8 cellular contexts compared by ENCODE assay signal in the genomic region with DNA sequence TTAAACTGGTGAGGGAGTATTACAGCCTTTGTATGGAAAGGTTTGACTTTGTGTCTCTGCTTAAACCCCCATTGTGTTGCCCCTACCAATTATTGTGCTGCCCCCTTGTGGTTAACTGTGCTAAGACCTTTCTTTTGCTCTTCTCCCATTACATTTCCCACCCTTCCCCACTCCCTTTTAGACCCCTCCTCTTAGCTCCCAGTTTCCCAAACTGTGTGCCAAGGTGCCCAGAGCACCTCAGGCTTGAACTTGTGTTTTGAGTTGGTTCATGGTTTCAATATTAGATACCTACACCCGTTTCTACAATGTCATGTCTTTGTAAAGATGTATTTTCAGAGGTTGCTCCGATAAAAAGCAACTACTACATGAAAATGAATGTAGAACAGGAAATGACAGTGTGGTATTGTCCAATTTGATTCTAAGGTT. TPM values are rescaled to one million over a fixed set of nuclear protein-coding genes. Genes with fewer than 3 reads are reported as not detected.
DNase-seq lines count a peak whose midpoint lies in the region; ATAC-seq and TF ChIP-seq lines count a peak whose summit lies in the region.

No MANE protein-coding gene starts in this region.

- no peaks in the 10 kb centered on the region for H3K27me3 Mint-ChIP-seq in T-helper 2 cell treated with Interferon-gamma antibody and Interleukin-4, amounts not matched to agents 5 μg/mL and 100 μg/mL, for 36 hours (ENCODE audit: low read depth)
- no peaks in the 10 kb centered on the region for H3K27me3 Mint-ChIP-seq in MCF 10A (ENCODE audit: insufficient read depth, unreplicated experiment)

- H3K4me3 Mint-ChIP-seq in T-helper 2 cell treated with Interferon-gamma antibody and Interleukin-4, amounts not matched to agents 5 μg/mL and 100 μg/mL, for 36 hours: no peak overlapping the region
- no peak overlapping the region for H3K4me3 Mint-ChIP-seq in MCF 10A (ENCODE audit: unreplicated experiment)
- no peak overlapping the region for H3K4me3 Mint-ChIP-seq in stimulated activated effector memory CD8-positive, alpha-beta T cell treated with anti-CD3 and anti-CD28 coated beads, Interleukin-12 subunit alpha, Interleukin-12 subunit beta, amount 100 ng/mL, for 72 hours

- H3K4me3 ChIP-seq in liver (ENCODE audit: low read depth in 1 of 3, low read length in 3 of 3): no peak overlapping the region

- peaks cover 0 to 45% (median 25%) of the 10 kb centered on the region in 4 donors for H3K4me1 ChIP-seq in liver (ENCODE audit: control insufficient read depth in 4 of 4, insufficient read depth in 4 of 4, low read length in 3 of 4)

- peaks cover 28% of the 10 kb centered on the region for H3K4me1 Mint-ChIP-seq in T-helper 2 cell treated with Interferon-gamma antibody and Interleukin-4, amounts not matched to agents 5 μg/mL and 100 μg/mL, for 36 hours (ENCODE audit: low read depth)
- peaks cover 27% of the 10 kb centered on the region for H3K4me1 Mint-ChIP-seq in MCF 10A (ENCODE audit: insufficient read depth, unreplicated experiment)
- H3K4me1 Mint-ChIP-seq in stimulated activated effector memory CD8-positive, alpha-beta T cell treated with anti-CD3 and anti-CD28 coated beads, Interleukin-12 subunit alpha, Interleukin-12 subunit beta, amount 100 ng/mL, for 72 hours: peaks cover 43% of the 10 kb centered on the region

- WGBS in liver: 35% methylated on average over 2 of the region's 2 CpGs

- POLR2A ChIA-PET in MCF 10A (lab: Yijun Ruan, JAX): interaction anchor here (1.7 kb wide), 1 partner anchor 155 kb away, joined by 4 read pairs; no protein-coding TSS in a partner anchor

- peak; percentile 38 for DNase-seq in activated CD4-positive, CD25-positive, alpha-beta regulatory T cell treated with anti-CD3 and anti-CD28 coated beads, Interleukin-2, amount 50 U/mL, for 16 hours (ENCODE audit: low read depth, low spot score)
- peak; percentile 76 for DNase-seq in NCI-H146 (lab: John Stamatoyannopoulos, UW)
- DNase-seq in T-helper 2 cell treated with Interferon-gamma antibody and Interleukin-4, amounts not matched to agents 5 μg/mL and 100 μg/mL, for 36 hours (ENCODE audit: low spot score): peak; percentile 44
- DNase-seq in MCF 10A (ENCODE audit: unreplicated experiment): peak; percentile 77
- peak; percentile 50 to 77 for DNase-seq in stimulated activated effector memory CD8-positive, alpha-beta T cell treated with anti-CD3 and anti-CD28 coated beads, Interleukin-12 subunit alpha, Interleukin-12 subunit beta, amount 100 ng/mL, for 72 hours (ENCODE audit: low spot score in 2 of 2)

- no peak overlapping the region for H3K27ac ChIP-seq in liver (ENCODE audit: low read depth in 1 of 2, low read length in 2 of 2)

- H3K27me3 ChIP-seq in liver (ENCODE audit: control insufficient read depth in 4 of 4, insufficient read depth in 4 of 4, low read length in 3 of 4): no peaks in the 10 kb centered on the region

- CTCF ChIA-PET in MCF 10A (lab: Yijun Ruan, JAX): interaction anchor here (0.6 to 7.0 kb wide), 40 partner anchors 9 to 1365 kb away, joined by 3 to 171 read pairs (median 4); a partner anchor contains a TSS

- H3K9me3 ChIP-seq in liver (ENCODE audit: control insufficient read depth in 4 of 4, low read length in 3 of 4): no peaks in the 10 kb centered on the region

- TF ChIP-seq CTCF in MCF 10A (IDR thresholded peaks at IDR 0.05; ENCODE audit: unreplicated experiment) (peak; percentile 77), liver (IDR thresholded peaks at IDR 0.05; ENCODE audit: low read depth, low read length, missing input control) (peak; percentile 67)

- H3K9ac ChIP-seq in liver (ENCODE audit: low read depth in 1 of 2, low read length in 2 of 2): no peak overlapping the region

- TF ChIP-seq RAD21 in liver (IDR thresholded peaks at IDR 0.05): peak; percentile 84 to 87

- BruUV-seq in MCF 10A (replicated peaks; lab: Mats Ljungman, UMichigan): no TSS peak

- H3K9me3 Mint-ChIP-seq in T-helper 2 cell treated with Interferon-gamma antibody and Interleukin-4, amounts not matched to agents 5 μg/mL and 100 μg/mL, for 36 hours: peaks cover 15% of the 10 kb centered on the region
- H3K9me3 Mint-ChIP-seq in MCF 10A (ENCODE audit: unreplicated experiment): no peaks in the 10 kb centered on the region
- H3K9me3 Mint-ChIP-seq in stimulated activated effector memory CD8-positive, alpha-beta T cell treated with anti-CD3 and anti-CD28 coated beads, Interleukin-12 subunit alpha, Interleukin-12 subunit beta, amount 100 ng/mL, for 72 hours: no peaks in the 10 kb centered on the region

- ATAC-seq in activated CD4-positive, CD25-positive, alpha-beta regulatory T cell treated with anti-CD3 and anti-CD28 coated beads, Interleukin-2, amount 50 U/mL, for 24 hours: no peak
- ATAC-seq in stimulated activated effector memory CD8-positive, alpha-beta T cell treated with anti-CD3 and anti-CD28 coated beads, Interleukin-12 subunit alpha, Interleukin-12 subunit beta, amount 100 ng/mL, for 72 hours: no peak
- ATAC-seq in HG02870 (IDR thresholded peaks at IDR 0.05; ENCODE audit: unreplicated experiment): no peak

- H3K36me3 ChIP-seq in liver (ENCODE audit: control insufficient read depth in 4 of 4, insufficient read depth in 3 of 4, low read depth in 1 of 4, low read length in 3 of 4): peaks cover 0 to 10% (median 5%) of the 10 kb centered on the region in 4 donors

- no peak overlapping the region for H3K27ac Mint-ChIP-seq in T-helper 2 cell treated with Interferon-gamma antibody and Interleukin-4, amounts not matched to agents 5 μg/mL and 100 μg/mL, for 36 hours
- H3K27ac Mint-ChIP-seq in MCF 10A (ENCODE audit: low read depth, unreplicated experiment): no peak overlapping the region
- no peak overlapping the region for H3K27ac Mint-ChIP-seq in stimulated activated effector memory CD8-positive, alpha-beta T cell treated with anti-CD3 and anti-CD28 coated beads, Interleukin-12 subunit alpha, Interleukin-12 subunit beta, amount 100 ng/mL, for 72 hours

- peaks cover 35% of the 10 kb centered on the region for H3K36me3 Mint-ChIP-seq in T-helper 2 cell treated with Interferon-gamma antibody and Interleukin-4, amounts not matched to agents 5 μg/mL and 100 μg/mL, for 36 hours (ENCODE audit: low read depth)
- H3K36me3 Mint-ChIP-seq in MCF 10A (ENCODE audit: insufficient read depth, unreplicated experiment): no peaks in the 10 kb centered on the region
- H3K36me3 Mint-ChIP-seq in stimulated activated effector memory CD8-positive, alpha-beta T cell treated with anti-CD3 and anti-CD28 coated beads, Interleukin-12 subunit alpha, Interleukin-12 subunit beta, amount 100 ng/mL, for 72 hours: peaks cover 9% of the 10 kb centered on the region

- intact Hi-C loops in MCF 10A (cut with micrococcal nuclease): loop anchor here (1.0 to 10.0 kb wide), 8 partner anchors 63 to 606 kb away; a partner anchor contains a TSS

TF ChIP-seq in liver, 16 proteins besides CTCF, POLR2A, EP300 and RAD21:
- no peak for TF ChIP-seq GABPA (IDR thresholded peaks at IDR 0.05 in 1 of 2, conservative IDR thresholded peaks at IDR 0.05 in 1 of 2)
- TF ChIP-seq FOXA2 (IDR thresholded peaks at IDR 0.05): no peak
- no peak for TF ChIP-seq FOXA1 (IDR thresholded peaks at IDR 0.05)
- TF ChIP-seq TAF1 (conservative IDR thresholded peaks at IDR 0.05): no peak
- no peak for TF ChIP-seq SP1 (IDR thresholded peaks at IDR 0.05)
- TF ChIP-seq, protein P1, sequence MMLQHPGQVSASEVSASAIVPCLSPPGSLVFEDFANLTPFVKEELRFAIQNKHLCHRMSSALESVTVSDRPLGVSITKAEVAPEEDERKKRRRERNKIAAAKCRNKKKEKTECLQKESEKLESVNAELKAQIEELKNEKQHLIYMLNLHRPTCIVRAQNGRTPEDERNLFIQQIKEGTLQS (IDR thresholded peaks at IDR 0.05): no peak
- TF ChIP-seq HNF4G (IDR thresholded peaks at IDR 0.05): no peak
- TF ChIP-seq, protein P2, sequence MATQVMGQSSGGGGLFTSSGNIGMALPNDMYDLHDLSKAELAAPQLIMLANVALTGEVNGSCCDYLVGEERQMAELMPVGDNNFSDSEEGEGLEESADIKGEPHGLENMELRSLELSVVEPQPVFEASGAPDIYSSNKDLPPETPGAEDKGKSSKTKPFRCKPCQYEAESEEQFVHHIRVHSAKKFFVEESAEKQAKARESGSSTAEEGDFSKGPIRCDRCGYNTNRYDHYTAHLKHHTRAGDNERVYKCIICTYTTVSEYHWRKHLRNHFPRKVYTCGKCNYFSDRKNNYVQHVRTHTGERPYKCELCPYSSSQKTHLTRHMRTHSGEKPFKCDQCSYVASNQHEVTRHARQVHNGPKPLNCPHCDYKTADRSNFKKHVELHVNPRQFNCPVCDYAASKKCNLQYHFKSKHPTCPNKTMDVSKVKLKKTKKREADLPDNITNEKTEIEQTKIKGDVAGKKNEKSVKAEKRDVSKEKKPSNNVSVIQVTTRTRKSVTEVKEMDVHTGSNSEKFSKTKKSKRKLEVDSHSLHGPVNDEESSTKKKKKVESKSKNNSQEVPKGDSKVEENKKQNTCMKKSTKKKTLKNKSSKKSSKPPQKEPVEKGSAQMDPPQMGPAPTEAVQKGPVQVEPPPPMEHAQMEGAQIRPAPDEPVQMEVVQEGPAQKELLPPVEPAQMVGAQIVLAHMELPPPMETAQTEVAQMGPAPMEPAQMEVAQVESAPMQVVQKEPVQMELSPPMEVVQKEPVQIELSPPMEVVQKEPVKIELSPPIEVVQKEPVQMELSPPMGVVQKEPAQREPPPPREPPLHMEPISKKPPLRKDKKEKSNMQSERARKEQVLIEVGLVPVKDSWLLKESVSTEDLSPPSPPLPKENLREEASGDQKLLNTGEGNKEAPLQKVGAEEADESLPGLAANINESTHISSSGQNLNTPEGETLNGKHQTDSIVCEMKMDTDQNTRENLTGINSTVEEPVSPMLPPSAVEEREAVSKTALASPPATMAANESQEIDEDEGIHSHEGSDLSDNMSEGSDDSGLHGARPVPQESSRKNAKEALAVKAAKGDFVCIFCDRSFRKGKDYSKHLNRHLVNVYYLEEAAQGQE (IDR thresholded peaks at IDR 0.05): no peak

RNA-seq across cellular contexts. Expression of a gene that starts 2.9 kb away (rescaled TPM):
- total RNA-seq in MCF 10A (2022) (4.3 and 6.6 TPM in 2 replicates), liver (10 to 100 TPM in 1 of 2 donors, 1 to 10 TPM in 1; 8.3 to 21.5 TPM)
- 1 to 10 TPM; 1.5 to 1.8 TPM for polyA plus RNA-seq in liver
